Comparison of ENCODE assay signal across 10 cellular contexts in the genomic region with DNA sequence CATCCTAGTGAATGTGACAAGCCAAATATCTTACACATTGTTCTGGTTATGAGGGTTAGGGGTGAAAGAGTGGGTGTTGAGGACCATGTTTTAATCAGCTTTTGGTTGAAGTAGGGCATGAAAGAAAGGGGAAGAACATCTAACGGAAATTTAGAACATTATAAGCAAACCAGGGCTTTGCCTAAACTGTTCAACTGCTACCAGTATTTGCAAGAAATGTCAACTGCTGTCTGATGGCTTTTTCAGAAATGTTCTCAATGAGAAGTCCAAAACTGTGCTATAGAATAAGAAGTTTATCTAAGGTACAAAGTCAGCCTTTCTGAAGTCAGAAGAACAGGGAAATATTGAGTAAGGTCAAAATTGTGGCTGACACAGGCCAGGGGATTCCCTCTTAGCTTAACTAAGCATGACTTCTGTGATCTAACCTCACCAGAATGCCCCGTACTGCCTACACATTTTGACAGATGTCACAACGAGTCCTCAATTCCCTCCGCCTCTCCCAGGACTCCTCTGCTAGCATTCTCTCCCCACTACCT.
DNase-seq lines count a peak whose midpoint lies in the region; ATAC-seq and TF ChIP-seq lines count a peak whose summit lies in the region.
"Had no signal": no experiment of that assay in that cellular context is flagged by ENCODE, and none has a peak within 500 bp of the region (broad histone marks: within the 10 kb centered on the region; RNA-seq: fewer than 3 reads in every experiment).

No MANE protein-coding gene starts in this region.

- no peaks in the 10 kb centered on the region for H3K27me3 Mint-ChIP-seq in activated T-cell treated with anti-CD3 and anti-CD28 coated beads, Interleukin-2, amount 50 U/mL, for 24 hours
- no peaks in the 10 kb centered on the region for H3K27me3 Mint-ChIP-seq in activated CD8-positive, alpha-beta T cell treated with anti-CD3 and anti-CD28 coated beads for 36 hours
- no peaks in the 10 kb centered on the region for H3K27me3 Mint-ChIP-seq in stimulated activated memory B cell treated with anti-CD40 and anti-IgM and Interleukin-4, amounts not matched to agents 10 μg/mL and 1 μg/mL and 100 μg/mL, for 72 hours

- peak overlapping the region; percentile 5 for H3K4me3 Mint-ChIP-seq in activated T-cell treated with anti-CD3 and anti-CD28 coated beads, Interleukin-2, amount 50 U/mL, for 24 hours
- H3K4me3 Mint-ChIP-seq in activated CD8-positive, alpha-beta T cell treated with anti-CD3 and anti-CD28 coated beads for 36 hours = peak overlapping the region; percentile 0
- peak overlapping the region; percentile 41 for H3K4me3 Mint-ChIP-seq in stimulated activated memory B cell treated with anti-CD40 and anti-IgM and Interleukin-4, amounts not matched to agents 10 μg/mL and 1 μg/mL and 100 μg/mL, for 72 hours

- ATAC-seq in HG02938 (IDR thresholded peaks at IDR 0.05; ENCODE audit: unreplicated experiment) = peak; percentile 92
- peak; percentile 92 for ATAC-seq in activated CD8-positive, alpha-beta T cell treated with anti-CD3 and anti-CD28 coated beads for 36 hours
- ATAC-seq in stimulated activated memory B cell treated with anti-CD40 and anti-IgM and Interleukin-4, amounts not matched to agents 10 μg/mL and 1 μg/mL and 100 μg/mL, for 72 hours = peak; percentile 95

- intact Hi-C loops in activated CD8-positive, alpha-beta T cell treated with anti-CD3 and anti-CD28 coated beads for 36 hours (cut with micrococcal nuclease) = no loop called here

- CTCF ChIA-PET in activated CD8-positive, alpha-beta T cell treated with anti-CD3 and anti-CD28 coated beads for 36 hours (lab: Charles Lee) = interaction anchor here (1.4 to 3.8 kb wide), 5 partner anchors 12 to 105 kb away, joined by 4 to 86 read pairs (median 4); partner anchors contain the start of gene ARAP2

- no peaks in the 10 kb centered on the region for H3K36me3 Mint-ChIP-seq in activated T-cell treated with anti-CD3 and anti-CD28 coated beads, Interleukin-2, amount 50 U/mL, for 24 hours (ENCODE audit: low read depth)
- H3K36me3 Mint-ChIP-seq in activated CD8-positive, alpha-beta T cell treated with anti-CD3 and anti-CD28 coated beads for 36 hours (ENCODE audit: low read depth) = no peaks in the 10 kb centered on the region
- H3K36me3 Mint-ChIP-seq in stimulated activated memory B cell treated with anti-CD40 and anti-IgM and Interleukin-4, amounts not matched to agents 10 μg/mL and 1 μg/mL and 100 μg/mL, for 72 hours = no peaks in the 10 kb centered on the region

- H3K4me1 Mint-ChIP-seq in activated T-cell treated with anti-CD3 and anti-CD28 coated beads, Interleukin-2, amount 50 U/mL, for 24 hours (ENCODE audit: low read depth) = peaks cover 34% of the 10 kb centered on the region
- H3K4me1 Mint-ChIP-seq in activated CD8-positive, alpha-beta T cell treated with anti-CD3 and anti-CD28 coated beads for 36 hours (ENCODE audit: low read depth) = peaks cover 32% of the 10 kb centered on the region
- peaks cover 39% of the 10 kb centered on the region for H3K4me1 Mint-ChIP-seq in stimulated activated memory B cell treated with anti-CD40 and anti-IgM and Interleukin-4, amounts not matched to agents 10 μg/mL and 1 μg/mL and 100 μg/mL, for 72 hours

- H3K9me3 Mint-ChIP-seq in activated T-cell treated with anti-CD3 and anti-CD28 coated beads, Interleukin-2, amount 50 U/mL, for 24 hours = no peaks in the 10 kb centered on the region
- no peaks in the 10 kb centered on the region for H3K9me3 Mint-ChIP-seq in activated CD8-positive, alpha-beta T cell treated with anti-CD3 and anti-CD28 coated beads for 36 hours
- H3K9me3 Mint-ChIP-seq in stimulated activated memory B cell treated with anti-CD40 and anti-IgM and Interleukin-4, amounts not matched to agents 10 μg/mL and 1 μg/mL and 100 μg/mL, for 72 hours = no peaks in the 10 kb centered on the region

- no peak for DNase-seq in activated T-cell treated with anti-CD3 and anti-CD28 coated beads, Interleukin-2, amount 50 U/mL, for 24 hours
- no peak for DNase-seq in activated T-cell treated with anti-CD3 and anti-CD28 coated beads for 4 hours
- DNase-seq in activated CD8-positive, alpha-beta T cell treated with anti-CD3 and anti-CD28 coated beads for 36 hours = peak; percentile 73
- DNase-seq in HPDE6-E6E7 (ENCODE audit: extremely low spot score) = no peak
- DNase-seq in NCI-H82 treated with DMSO at 0.1 percent for 48 hours (lab: John Stamatoyannopoulos, UW; ENCODE audit: unreplicated experiment) = no peak
- no peak for DNase-seq in DMS153 treated with DMSO at 0.1 percent for 48 hours (lab: John Stamatoyannopoulos, UW; ENCODE audit: unreplicated experiment)
- DNase-seq: AML-193, NCI-H146 had no signal

- H3K27ac Mint-ChIP-seq in activated T-cell treated with anti-CD3 and anti-CD28 coated beads, Interleukin-2, amount 50 U/mL, for 24 hours = peak overlapping the region; percentile 83
- H3K27ac Mint-ChIP-seq in activated CD8-positive, alpha-beta T cell treated with anti-CD3 and anti-CD28 coated beads for 36 hours = peak overlapping the region; percentile 83
- peak overlapping the region; percentile 84 for H3K27ac Mint-ChIP-seq in stimulated activated memory B cell treated with anti-CD40 and anti-IgM and Interleukin-4, amounts not matched to agents 10 μg/mL and 1 μg/mL and 100 μg/mL, for 72 hours

- TF ChIP-seq CTCF in activated CD8-positive, alpha-beta T cell treated with anti-CD3 and anti-CD28 coated beads for 36 hours (IDR thresholded peaks at IDR 0.05) = no peak

- POLR2A ChIA-PET in activated CD8-positive, alpha-beta T cell treated with anti-CD3 and anti-CD28 coated beads for 36 hours (lab: Charles Lee) = interaction anchor here (1.2 to 2.5 kb wide), 4 partner anchors 16 to 105 kb away, joined by 4 to 13 read pairs (median 6); partner anchors contain the start of gene ARAP2
